In the genomic region with DNA sequence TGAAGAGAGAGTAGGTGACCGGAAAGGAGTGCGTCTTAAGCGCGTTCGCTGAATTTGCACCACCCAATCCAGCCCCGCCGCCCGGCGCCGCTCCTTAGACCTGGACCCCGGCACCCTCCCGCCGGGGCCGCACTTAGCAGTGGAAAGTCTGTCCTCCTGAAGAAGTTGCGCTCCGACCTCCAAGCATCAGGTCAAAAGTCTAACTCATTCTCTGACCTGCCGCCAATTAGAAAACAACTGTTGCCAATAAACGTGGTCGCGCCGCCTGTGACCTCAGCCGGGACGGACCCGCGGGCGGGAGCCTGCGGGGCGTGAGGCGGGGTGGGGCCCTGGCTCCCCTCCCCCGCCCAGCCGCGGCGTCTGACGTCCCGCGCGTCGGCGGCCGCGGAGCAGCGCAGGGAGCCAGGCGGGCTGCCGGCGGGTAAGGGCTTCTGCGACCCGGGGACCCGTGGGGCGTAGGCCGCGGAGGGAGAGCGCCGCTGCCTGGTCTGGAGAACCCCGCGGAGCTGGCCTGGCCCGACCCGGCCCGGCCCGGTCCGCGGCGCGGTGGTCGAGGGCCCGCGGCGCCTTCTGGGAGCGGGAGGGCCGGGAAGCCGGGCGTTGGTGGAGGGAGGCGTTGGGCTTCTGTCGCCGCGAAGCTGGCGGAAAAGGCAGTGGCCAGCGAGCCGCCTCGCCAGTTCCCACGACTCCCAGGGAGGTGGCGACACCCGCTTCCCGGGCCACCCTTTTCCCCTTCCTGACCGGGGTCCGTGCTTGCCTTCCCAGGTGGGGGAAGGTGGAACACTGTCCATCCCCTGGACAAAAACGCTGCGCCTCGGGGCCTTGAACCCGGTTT, we compare ENCODE assay signal across 1 cellular context.
A peak's percentile ranks its signal among the peaks of the same experiment; 100 is the strongest.
TF ChIP-seq lines count a peak whose summit lies in the region.

A gene with protein sequence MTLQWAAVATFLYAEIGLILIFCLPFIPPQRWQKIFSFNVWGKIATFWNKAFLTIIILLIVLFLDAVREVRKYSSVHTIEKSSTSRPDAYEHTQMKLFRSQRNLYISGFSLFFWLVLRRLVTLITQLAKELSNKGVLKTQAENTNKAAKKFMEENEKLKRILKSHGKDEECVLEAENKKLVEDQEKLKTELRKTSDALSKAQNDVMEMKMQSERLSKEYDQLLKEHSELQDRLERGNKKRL (plus strand): TSS at position 366 of the 835 bp plus-strand sequence. CDS start 527 bp downstream, outside the sequence.

TF ChIP-seq in GM12878, 131 proteins besides CTCF, POLR2A, EP300 and RAD21 (continued from another document and continues in another):
- no peak for TF ChIP-seq SRF (IDR thresholded peaks at IDR 0.05; ENCODE audit: low read depth in 2 of 2, low read length in 2 of 2)
- TF ChIP-seq, protein P1, sequence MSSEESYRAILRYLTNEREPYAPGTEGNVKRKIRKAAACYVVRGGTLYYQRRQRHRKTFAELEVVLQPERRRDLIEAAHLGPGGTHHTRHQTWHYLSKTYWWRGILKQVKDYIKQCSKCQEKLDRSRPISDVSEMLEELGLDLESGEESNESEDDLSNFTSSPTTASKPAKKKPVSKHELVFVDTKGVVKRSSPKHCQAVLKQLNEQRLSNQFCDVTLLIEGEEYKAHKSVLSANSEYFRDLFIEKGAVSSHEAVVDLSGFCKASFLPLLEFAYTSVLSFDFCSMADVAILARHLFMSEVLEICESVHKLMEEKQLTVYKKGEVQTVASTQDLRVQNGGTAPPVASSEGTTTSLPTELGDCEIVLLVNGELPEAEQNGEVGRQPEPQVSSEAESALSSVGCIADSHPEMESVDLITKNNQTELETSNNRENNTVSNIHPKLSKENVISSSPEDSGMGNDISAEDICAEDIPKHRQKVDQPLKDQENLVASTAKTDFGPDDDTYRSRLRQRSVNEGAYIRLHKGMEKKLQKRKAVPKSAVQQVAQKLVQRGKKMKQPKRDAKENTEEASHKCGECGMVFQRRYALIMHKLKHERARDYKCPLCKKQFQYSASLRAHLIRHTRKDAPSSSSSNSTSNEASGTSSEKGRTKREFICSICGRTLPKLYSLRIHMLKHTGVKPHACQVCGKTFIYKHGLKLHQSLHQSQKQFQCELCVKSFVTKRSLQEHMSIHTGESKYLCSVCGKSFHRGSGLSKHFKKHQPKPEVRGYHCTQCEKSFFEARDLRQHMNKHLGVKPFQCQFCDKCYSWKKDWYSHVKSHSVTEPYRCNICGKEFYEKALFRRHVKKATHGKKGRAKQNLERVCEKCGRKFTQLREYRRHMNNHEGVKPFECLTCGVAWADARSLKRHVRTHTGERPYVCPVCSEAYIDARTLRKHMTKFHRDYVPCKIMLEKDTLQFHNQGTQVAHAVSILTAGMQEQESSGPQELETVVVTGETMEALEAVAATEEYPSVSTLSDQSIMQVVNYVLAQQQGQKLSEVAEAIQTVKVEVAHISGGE (CRISPR knock-in tag; IDR thresholded peaks at IDR 0.05), result no peak
- no peak for TF ChIP-seq BMI1 (IDR thresholded peaks at IDR 0.05; ENCODE audit: borderline replicate concordance)
- TF ChIP-seq RB1 (IDR thresholded peaks at IDR 0.05; ENCODE audit: borderline replicate concordance), result peak; percentile 91; the same call in 1 of the 2 replicates
- no peak for TF ChIP-seq EZH2 (IDR thresholded peaks at IDR 0.05; ENCODE audit: borderline replicate concordance, control insufficient read depth, low read depth, low read length)
- TF ChIP-seq FOXM1 (IDR thresholded peaks at IDR 0.05; ENCODE audit: low read depth, low read length), result no peak
- TF ChIP-seq, protein P2, sequence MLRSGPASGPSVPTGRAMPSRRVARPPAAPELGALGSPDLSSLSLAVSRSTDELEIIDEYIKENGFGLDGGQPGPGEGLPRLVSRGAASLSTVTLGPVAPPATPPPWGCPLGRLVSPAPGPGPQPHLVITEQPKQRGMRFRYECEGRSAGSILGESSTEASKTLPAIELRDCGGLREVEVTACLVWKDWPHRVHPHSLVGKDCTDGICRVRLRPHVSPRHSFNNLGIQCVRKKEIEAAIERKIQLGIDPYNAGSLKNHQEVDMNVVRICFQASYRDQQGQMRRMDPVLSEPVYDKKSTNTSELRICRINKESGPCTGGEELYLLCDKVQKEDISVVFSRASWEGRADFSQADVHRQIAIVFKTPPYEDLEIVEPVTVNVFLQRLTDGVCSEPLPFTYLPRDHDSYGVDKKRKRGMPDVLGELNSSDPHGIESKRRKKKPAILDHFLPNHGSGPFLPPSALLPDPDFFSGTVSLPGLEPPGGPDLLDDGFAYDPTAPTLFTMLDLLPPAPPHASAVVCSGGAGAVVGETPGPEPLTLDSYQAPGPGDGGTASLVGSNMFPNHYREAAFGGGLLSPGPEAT (IDR thresholded peaks at IDR 0.05; ENCODE audit: low read depth), result peak; percentile 34; the same call in 1 of the 2 replicates
- no peak for TF ChIP-seq PAX5 (IDR thresholded peaks at IDR 0.05; ENCODE audit: borderline replicate concordance, low read depth, low read length)
- no peak for TF ChIP-seq CHD1 (IDR thresholded peaks at IDR 0.05; ENCODE audit: low read depth, low read length)
- TF ChIP-seq ZNF207 (IDR thresholded peaks at IDR 0.05; ENCODE audit: borderline replicate concordance), result no peak
- no peak for TF ChIP-seq HDAC2 (IDR thresholded peaks at IDR 0.05)
- peak; percentile 40; the same call in 1 of the 2 replicates for TF ChIP-seq HCFC1 (IDR thresholded peaks at IDR 0.05; ENCODE audit: low read length)
- TF ChIP-seq NBN (IDR thresholded peaks at IDR 0.05), result 0 out of 2 replicates have a peak, but pooled peaks have one; percentile 11
- TF ChIP-seq IKZF1 (conservative IDR thresholded peaks at IDR 0.05), result peak; percentile 93
- peak; percentile 3; the same call in 1 of the 2 replicates for TF ChIP-seq SMC3 (IDR thresholded peaks at IDR 0.05; ENCODE audit: borderline replicate concordance, low read length)
- TF ChIP-seq CBX3 (IDR thresholded peaks at IDR 0.05; ENCODE audit: borderline replicate concordance, low read depth), result no peak
- no peak for TF ChIP-seq NFIC (IDR thresholded peaks at IDR 0.05; ENCODE audit: low read depth, low read length)
- TF ChIP-seq NFXL1 (IDR thresholded peaks at IDR 0.05; ENCODE audit: borderline replicate concordance), result peak; percentile 49; the same call in 1 of the 2 replicates
- no peak for TF ChIP-seq MEF2B (IDR thresholded peaks at IDR 0.05; ENCODE audit: partially characterized antibody, poor library complexity, severe bottlenecking)
- no peak for TF ChIP-seq YY1 (IDR thresholded peaks at IDR 0.05; ENCODE audit: low read depth, low read length)
- TF ChIP-seq, protein P3, sequence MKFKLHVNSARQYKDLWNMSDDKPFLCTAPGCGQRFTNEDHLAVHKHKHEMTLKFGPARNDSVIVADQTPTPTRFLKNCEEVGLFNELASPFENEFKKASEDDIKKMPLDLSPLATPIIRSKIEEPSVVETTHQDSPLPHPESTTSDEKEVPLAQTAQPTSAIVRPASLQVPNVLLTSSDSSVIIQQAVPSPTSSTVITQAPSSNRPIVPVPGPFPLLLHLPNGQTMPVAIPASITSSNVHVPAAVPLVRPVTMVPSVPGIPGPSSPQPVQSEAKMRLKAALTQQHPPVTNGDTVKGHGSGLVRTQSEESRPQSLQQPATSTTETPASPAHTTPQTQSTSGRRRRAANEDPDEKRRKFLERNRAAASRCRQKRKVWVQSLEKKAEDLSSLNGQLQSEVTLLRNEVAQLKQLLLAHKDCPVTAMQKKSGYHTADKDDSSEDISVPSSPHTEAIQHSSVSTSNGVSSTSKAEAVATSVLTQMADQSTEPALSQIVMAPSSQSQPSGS (IDR thresholded peaks at IDR 0.05; ENCODE audit: low read length), result no peak
- no peak for TF ChIP-seq HDGF (IDR thresholded peaks at IDR 0.05)
- TF ChIP-seq JUND (IDR thresholded peaks at IDR 0.05; ENCODE audit: low read depth, low read length), result no peak
- no peak for TF ChIP-seq RFX5 (IDR thresholded peaks at IDR 0.05; ENCODE audit: low read depth, low read length)
- TF ChIP-seq SMAD1 (IDR thresholded peaks at IDR 0.05; ENCODE audit: low read depth, partially characterized antibody), result no peak
- peak; percentile 34; the same call in 1 of the 2 replicates for TF ChIP-seq ZNF24 (IDR thresholded peaks at IDR 0.05)
- TF ChIP-seq FOS (IDR thresholded peaks at IDR 0.05; ENCODE audit: borderline replicate concordance, extremely low read depth, insufficient read length), result no peak
- no peak for TF ChIP-seq FOXK2 (IDR thresholded peaks at IDR 0.05)
- TF ChIP-seq, protein P4, sequence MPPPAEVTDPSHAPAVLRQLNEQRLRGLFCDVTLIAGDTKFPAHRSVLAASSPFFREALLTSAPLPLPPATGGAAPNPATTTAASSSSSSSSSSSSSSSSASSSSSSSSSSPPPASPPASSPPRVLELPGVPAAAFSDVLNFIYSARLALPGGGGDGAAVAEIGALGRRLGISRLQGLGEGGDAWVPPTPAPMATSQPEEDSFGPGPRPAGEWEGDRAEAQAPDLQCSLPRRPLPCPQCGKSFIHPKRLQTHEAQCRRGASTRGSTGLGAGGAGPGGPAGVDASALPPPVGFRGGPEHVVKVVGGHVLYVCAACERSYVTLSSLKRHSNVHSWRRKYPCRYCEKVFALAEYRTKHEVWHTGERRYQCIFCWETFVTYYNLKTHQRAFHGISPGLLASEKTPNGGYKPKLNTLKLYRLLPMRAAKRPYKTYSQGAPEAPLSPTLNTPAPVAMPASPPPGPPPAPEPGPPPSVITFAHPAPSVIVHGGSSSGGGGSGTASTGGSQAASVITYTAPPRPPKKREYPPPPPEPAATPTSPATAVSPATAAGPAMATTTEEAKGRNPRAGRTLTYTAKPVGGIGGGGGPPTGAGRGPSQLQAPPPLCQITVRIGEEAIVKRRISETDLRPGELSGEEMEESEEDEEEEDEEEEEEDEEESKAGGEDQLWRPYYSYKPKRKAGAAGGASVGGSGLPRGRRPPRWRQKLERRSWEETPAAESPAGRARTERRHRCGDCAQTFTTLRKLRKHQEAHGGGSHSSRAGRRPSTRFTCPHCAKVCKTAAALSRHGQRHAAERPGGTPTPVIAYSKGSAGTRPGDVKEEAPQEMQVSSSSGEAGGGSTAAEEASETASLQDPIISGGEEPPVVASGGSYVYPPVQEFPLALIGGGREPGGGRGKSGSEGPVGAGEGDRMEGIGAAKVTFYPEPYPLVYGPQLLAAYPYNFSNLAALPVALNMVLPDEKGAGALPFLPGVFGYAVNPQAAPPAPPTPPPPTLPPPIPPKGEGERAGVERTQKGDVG (CRISPR knock-in tag; IDR thresholded peaks at IDR 0.05), result no peak
- TF ChIP-seq POLR2AphosphoS2 (IDR thresholded peaks at IDR 0.05; ENCODE audit: low read depth, low read length), result peak; percentile 65; the same call in 1 of the 2 replicates
- TF ChIP-seq RUNX3 (IDR thresholded peaks at IDR 0.05; ENCODE audit: low read length), result peak; percentile 54; the same call in 1 of the 2 replicates
- peak; percentile 71; the same call in 1 of the 2 replicates for TF ChIP-seq ASH2L (IDR thresholded peaks at IDR 0.05; ENCODE audit: borderline replicate concordance, low read depth)
- no peak for TF ChIP-seq RBBP5 (conservative IDR thresholded peaks at IDR 0.05)
- TF ChIP-seq, protein P5, sequence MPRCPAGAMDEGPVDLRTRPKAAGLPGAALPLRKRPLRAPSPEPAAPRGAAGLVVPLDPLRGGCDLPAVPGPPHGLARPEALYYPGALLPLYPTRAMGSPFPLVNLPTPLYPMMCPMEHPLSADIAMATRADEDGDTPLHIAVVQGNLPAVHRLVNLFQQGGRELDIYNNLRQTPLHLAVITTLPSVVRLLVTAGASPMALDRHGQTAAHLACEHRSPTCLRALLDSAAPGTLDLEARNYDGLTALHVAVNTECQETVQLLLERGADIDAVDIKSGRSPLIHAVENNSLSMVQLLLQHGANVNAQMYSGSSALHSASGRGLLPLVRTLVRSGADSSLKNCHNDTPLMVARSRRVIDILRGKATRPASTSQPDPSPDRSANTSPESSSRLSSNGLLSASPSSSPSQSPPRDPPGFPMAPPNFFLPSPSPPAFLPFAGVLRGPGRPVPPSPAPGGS (IDR thresholded peaks at IDR 0.05; ENCODE audit: borderline replicate concordance, insufficient read depth, low read depth, low read length, poor library complexity, severe bottlenecking), result peak; percentile 39
- TF ChIP-seq, protein P6, sequence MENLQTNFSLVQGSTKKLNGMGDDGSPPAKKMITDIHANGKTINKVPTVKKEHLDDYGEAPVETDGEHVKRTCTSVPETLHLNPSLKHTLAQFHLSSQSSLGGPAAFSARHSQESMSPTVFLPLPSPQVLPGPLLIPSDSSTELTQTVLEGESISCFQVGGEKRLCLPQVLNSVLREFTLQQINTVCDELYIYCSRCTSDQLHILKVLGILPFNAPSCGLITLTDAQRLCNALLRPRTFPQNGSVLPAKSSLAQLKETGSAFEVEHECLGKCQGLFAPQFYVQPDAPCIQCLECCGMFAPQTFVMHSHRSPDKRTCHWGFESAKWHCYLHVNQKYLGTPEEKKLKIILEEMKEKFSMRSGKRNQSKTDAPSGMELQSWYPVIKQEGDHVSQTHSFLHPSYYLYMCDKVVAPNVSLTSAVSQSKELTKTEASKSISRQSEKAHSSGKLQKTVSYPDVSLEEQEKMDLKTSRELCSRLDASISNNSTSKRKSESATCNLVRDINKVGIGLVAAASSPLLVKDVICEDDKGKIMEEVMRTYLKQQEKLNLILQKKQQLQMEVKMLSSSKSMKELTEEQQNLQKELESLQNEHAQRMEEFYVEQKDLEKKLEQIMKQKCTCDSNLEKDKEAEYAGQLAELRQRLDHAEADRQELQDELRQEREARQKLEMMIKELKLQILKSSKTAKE (IDR thresholded peaks at IDR 0.05; ENCODE audit: low read depth, poor library complexity, severe bottlenecking), result no peak
- no peak for TF ChIP-seq GABPA (IDR thresholded peaks at IDR 0.05; ENCODE audit: low read depth)
- TF ChIP-seq, protein P7, sequence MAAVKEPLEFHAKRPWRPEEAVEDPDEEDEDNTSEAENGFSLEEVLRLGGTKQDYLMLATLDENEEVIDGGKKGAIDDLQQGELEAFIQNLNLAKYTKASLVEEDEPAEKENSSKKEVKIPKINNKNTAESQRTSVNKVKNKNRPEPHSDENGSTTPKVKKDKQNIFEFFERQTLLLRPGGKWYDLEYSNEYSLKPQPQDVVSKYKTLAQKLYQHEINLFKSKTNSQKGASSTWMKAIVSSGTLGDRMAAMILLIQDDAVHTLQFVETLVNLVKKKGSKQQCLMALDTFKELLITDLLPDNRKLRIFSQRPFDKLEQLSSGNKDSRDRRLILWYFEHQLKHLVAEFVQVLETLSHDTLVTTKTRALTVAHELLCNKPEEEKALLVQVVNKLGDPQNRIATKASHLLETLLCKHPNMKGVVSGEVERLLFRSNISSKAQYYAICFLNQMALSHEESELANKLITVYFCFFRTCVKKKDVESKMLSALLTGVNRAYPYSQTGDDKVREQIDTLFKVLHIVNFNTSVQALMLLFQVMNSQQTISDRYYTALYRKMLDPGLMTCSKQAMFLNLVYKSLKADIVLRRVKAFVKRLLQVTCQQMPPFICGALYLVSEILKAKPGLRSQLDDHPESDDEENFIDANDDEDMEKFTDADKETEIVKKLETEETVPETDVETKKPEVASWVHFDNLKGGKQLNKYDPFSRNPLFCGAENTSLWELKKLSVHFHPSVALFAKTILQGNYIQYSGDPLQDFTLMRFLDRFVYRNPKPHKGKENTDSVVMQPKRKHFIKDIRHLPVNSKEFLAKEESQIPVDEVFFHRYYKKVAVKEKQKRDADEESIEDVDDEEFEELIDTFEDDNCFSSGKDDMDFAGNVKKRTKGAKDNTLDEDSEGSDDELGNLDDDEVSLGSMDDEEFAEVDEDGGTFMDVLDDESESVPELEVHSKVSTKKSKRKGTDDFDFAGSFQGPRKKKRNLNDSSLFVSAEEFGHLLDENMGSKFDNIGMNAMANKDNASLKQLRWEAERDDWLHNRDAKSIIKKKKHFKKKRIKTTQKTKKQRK (IDR thresholded peaks at IDR 0.05; ENCODE audit: low read depth, low read length), result no peak
- TF ChIP-seq TCF3 (IDR thresholded peaks at IDR 0.05; ENCODE audit: borderline replicate concordance, insufficient read depth, low read depth, low read length), result no peak
- TF ChIP-seq MEF2A (IDR thresholded peaks at IDR 0.05; ENCODE audit: insufficient read depth, low read depth, low read length), result no peak
